In the genomic region with DNA sequence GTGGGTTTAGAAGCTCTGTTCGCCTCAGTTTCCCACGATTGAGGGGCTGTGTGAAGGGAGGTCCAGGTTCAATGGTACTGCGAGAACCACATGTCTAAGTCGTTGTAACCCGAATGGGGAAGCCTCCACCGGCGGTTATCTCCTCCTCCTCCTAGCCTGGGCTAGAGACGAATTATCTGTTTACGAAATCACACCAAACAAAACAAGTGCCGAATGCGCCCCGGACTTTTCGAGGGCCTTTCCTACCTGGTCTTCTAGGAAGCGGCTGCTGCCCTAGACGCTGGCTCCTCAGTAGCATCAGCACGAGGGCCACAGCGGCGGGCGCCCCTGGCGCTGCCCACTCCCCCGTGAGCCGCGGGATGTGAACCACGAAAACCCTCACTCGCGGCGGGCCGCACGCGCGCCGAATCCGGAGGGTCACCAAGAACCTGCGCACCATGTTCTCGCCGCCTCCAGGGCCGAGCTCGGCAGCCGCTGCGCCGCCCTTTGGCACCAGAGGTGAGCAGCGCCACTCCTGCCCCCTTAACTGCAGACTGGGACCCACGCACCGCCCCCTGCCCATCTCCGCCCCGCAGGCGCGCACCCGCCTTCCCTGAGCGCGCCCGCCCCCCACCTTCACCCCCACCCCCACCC, we compare ENCODE assay signal across 8 cellular contexts. TPM values are rescaled to one million over a fixed set of nuclear protein-coding genes. Genes with fewer than 3 reads are reported as not detected.
DNase-seq lines count a peak whose midpoint lies in the region; ATAC-seq and TF ChIP-seq lines count a peak whose summit lies in the region.

CDKN2A (minus strand) TSS at position 500 of the 633 bp plus-strand sequence.

- H3K4me3 Mint-ChIP-seq in brain: peak within 1 kb of the TSS; percentile 84 to 90 (median 84)

- H3K27ac Mint-ChIP-seq in brain: peak within 1 kb of the TSS in 1 of 5 experiments; percentile 43

- ATAC-seq in HG03571 (IDR thresholded peaks at IDR 0.05; ENCODE audit: unreplicated experiment) (peak; percentile 38), SK-N-SH treated with all-trans-retinoic acid at 6 μM for 48 hours (peak; percentile 80)
- peak; percentile 51 for ATAC-seq in stimulated activated naive CD8-positive, alpha-beta T cell treated with anti-CD3 and anti-CD28 coated beads, Interleukin-15, Interleukin-2, amounts not matched to agents 100 U/mL and 50 U/mL, for 24 hours

- no peaks in the 10 kb centered on the region for H3K36me3 Mint-ChIP-seq in brain

- TF ChIP-seq CTCF in GM20000 (IDR thresholded peaks at IDR 0.05; ENCODE audit: extremely low read depth, missing control alignments) (peak; percentile 19), brain (conservative IDR thresholded peaks at IDR 0.05) (no peak), kidney epithelial cell (IDR thresholded peaks at IDR 0.05; ENCODE audit: insufficient read depth, low read length, poor library complexity, severe bottlenecking) (no peak)

- H3K4me1 Mint-ChIP-seq in brain: peaks cover 23% of the 10 kb centered on the region

- peaks cover 89% of the 10 kb centered on the region for H3K27me3 Mint-ChIP-seq in brain

- DNase-seq in EH (ENCODE audit: low read depth): peak; percentile 48
- peak; percentile 74 for DNase-seq in GM20000 (ENCODE audit: low spot score)
- DNase-seq in kidney epithelial cell (ENCODE audit: low read depth): no peak
- DNase-seq in stimulated activated naive CD8-positive, alpha-beta T cell treated with anti-CD3 and anti-CD28 coated beads, Interleukin-15, Interleukin-2, amounts not matched to agents 100 U/mL and 50 U/mL, for 24 hours: peak; percentile 59
- DNase-seq in NCI-H69 (lab: John Stamatoyannopoulos, UW): no peak

- H3K36me3 ChIP-seq in kidney epithelial cell (ENCODE audit: control insufficient read depth, insufficient read depth, low read length): no peaks in the 10 kb centered on the region

- peak within 1 kb of the TSS; percentile 57 for H3K4me3 ChIP-seq in kidney epithelial cell (ENCODE audit: low read depth, low read length)

- H3K9me3 Mint-ChIP-seq in brain: peaks cover 0 to 9% (median 5%) of the 10 kb centered on the region in 5 experiments

- H3K27me3 ChIP-seq in kidney epithelial cell (ENCODE audit: control insufficient read depth, insufficient read depth, low read length): peaks cover 10% of the 10 kb centered on the region

TF ChIP-seq in SK-N-SH treated with all-trans-retinoic acid at 6 μM for 48 hours, 23 proteins besides CTCF, POLR2A, EP300 and RAD21:
- TF ChIP-seq RARB (CRISPR knock-in tag; IDR thresholded peaks at IDR 0.05) (no peak), TCF4 (CRISPR knock-in tag; IDR thresholded peaks at IDR 0.05; ENCODE audit: borderline replicate concordance) (no peak), ZFP30 (CRISPR knock-in tag; IDR thresholded peaks at IDR 0.05) (no peak), GLIS3 (CRISPR knock-in tag; IDR thresholded peaks at IDR 0.05) (no peak), ESRRG (CRISPR knock-in tag; IDR thresholded peaks at IDR 0.05) (no peak), ISL1 (CRISPR knock-in tag; IDR thresholded peaks at IDR 0.05) (no peak), PPARA (CRISPR knock-in tag; IDR thresholded peaks at IDR 0.05; ENCODE audit: borderline replicate concordance) (no peak), CREB5 (CRISPR knock-in tag; IDR thresholded peaks at IDR 0.05; ENCODE audit: low read depth) (no peak), ZFP3 (CRISPR knock-in tag; IDR thresholded peaks at IDR 0.05) (no peak), ZNF8 (CRISPR knock-in tag; IDR thresholded peaks at IDR 0.05) (no peak), ZNF565 (CRISPR knock-in tag; conservative IDR thresholded peaks at IDR 0.05; ENCODE audit: low read depth) (no peak)

RNA-seq across cellular contexts. Expression of gene CDKN2A, which starts in this region (rescaled TPM):
- polyA plus RNA-seq in brain (ENCODE audit: insufficient read depth, low read depth, low replicate concordance): 173 TPM
- 1.7 and 3.6 TPM in 2 replicates for total RNA-seq in kidney epithelial cell

Comparison
In these comparisons a context has a peak if more than half of its experiments do, and no peak if none do; other contexts are left out.
1. DNase-seq: peak in EH (single experiment), GM20000 (single experiment) and stimulated activated naive CD8-positive, alpha-beta T cell treated with anti-CD3 and anti-CD28 coated beads, Interleukin-15, Interleukin-2, amounts not matched to agents 100 U/mL and 50 U/mL, for 24 hours (single experiment); none in kidney epithelial cell (single experiment) and NCI-H69 (single experiment).
2. Peak in every context shown above with its lines, with median percentiles within 50 percentile points of each other: ATAC-seq.